Comparison of ENCODE assay signal across 8 cellular contexts in the genomic region with DNA sequence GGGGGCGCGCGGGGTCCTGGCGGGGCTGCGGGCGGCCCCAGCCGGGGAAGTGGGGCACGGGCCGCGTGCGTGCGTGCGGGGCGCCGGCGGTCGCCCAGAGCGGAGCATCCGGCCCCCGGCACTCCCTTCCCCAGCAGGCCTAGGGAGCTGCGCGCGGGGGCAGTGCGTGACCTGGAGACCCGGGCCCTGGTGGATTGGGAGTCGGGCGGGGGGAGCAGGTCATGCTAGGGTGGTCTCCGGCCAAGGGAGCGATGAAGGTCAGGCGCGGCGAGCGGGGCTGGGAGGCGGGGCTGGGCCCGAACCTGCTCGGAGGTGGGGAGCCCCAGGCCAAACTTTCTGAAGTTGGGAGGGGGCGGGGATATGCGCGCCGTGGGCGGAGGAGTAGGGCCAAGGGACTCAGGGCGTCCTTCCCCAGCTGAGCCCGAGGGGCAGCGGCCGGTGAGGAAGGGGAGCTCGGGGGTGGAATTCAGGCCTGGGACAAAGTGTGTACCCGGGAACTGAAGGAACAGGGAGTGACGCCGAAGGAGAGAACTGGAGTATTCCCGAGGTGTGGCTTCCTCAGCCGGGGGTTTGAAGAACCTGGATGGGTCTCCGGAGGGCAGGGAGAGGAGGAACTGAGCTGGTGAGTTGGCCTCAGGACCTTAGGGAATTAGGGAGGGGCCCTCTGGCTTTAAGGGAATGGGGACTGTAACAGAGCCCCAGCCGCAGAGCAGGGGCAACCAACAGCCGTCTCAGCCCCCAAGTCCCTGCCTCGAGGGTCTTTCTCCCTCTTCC. TPM values are rescaled to one million over a fixed set of nuclear protein-coding genes. Genes with fewer than 3 reads are reported as not detected.
DNase-seq lines count a peak whose midpoint lies in the region; ATAC-seq and TF ChIP-seq lines count a peak whose summit lies in the region.

No MANE protein-coding gene starts in this region.

- ATAC-seq in GM21717 (IDR thresholded peaks at IDR 0.05; ENCODE audit: unreplicated experiment), result peak; percentile 39

- DNase-seq in KBM-7 (peak; percentile 39), activated T-cell treated with anti-CD3 and anti-CD28 coated beads for 48 hours (ENCODE audit: low read depth) (peak; percentile 55), fibroblast of villous mesenchyme (ENCODE audit: low read depth) (peak; percentile 29), osteoblast (ENCODE audit: insufficient read length, low spot score, missing footprints) (peak; percentile 93), NCI-H1105 treated with DMSO at 0.1 percent for 48 hours (lab: John Stamatoyannopoulos, UW) (no peak)

- H2AFZ ChIP-seq in osteoblast (ENCODE audit: low read length), result peak overlapping the region; percentile 65

- TF ChIP-seq CTCF in fibroblast of villous mesenchyme (IDR thresholded peaks at IDR 0.05; ENCODE audit: insufficient read depth, low read depth, low read length) (no peak), osteoblast (IDR thresholded peaks at IDR 0.05; ENCODE audit: extremely low read depth, low read depth, low read length) (no peak)

- H3K9me3 ChIP-seq in osteoblast (ENCODE audit: low read depth, low read length), result no peaks in the 10 kb centered on the region

- no peaks in the 10 kb centered on the region for H3K27me3 ChIP-seq in osteoblast (ENCODE audit: insufficient read depth, low read length)

- H4K20me1 ChIP-seq in osteoblast (ENCODE audit: insufficient read depth, low read length), result peaks cover 31% of the 10 kb centered on the region

- in situ Hi-C loops in KBM-7 (cut with MboI; ENCODE audit: low pct_unique_long_range_greater_than_20kb, low sequenced_read_pairs), result no loop called here

- H3K27ac ChIP-seq in osteoblast (ENCODE audit: low read depth, low read length) (peak overlapping the region; percentile 70), urinary bladder (ENCODE audit: low read depth) (peak overlapping the region; percentile 26)

- H3K4me1 ChIP-seq in osteoblast (ENCODE audit: insufficient read depth, low read length) (peaks cover 32% of the 10 kb centered on the region), urinary bladder (ENCODE audit: insufficient read depth) (no peaks in the 10 kb centered on the region)

- peaks cover 48% of the 10 kb centered on the region for H3K79me2 ChIP-seq in osteoblast (ENCODE audit: insufficient read depth, low read length)

- peak overlapping the region; percentile 92 for H3K4me2 ChIP-seq in osteoblast (ENCODE audit: insufficient read depth, low read length)

- no peaks in the 10 kb centered on the region for H3K36me3 ChIP-seq in osteoblast (ENCODE audit: insufficient read depth, low read length)
- no peaks in the 10 kb centered on the region for H3K36me3 ChIP-seq in urinary bladder (ENCODE audit: insufficient read depth)

- WGBS in urinary bladder, result under 1% methylated on average over 54 of the region's 55 CpGs

- peak overlapping the region; percentile 67 for H3K4me3 ChIP-seq in GM08714 (ENCODE audit: low read length)
- H3K4me3 ChIP-seq in fibroblast of villous mesenchyme (ENCODE audit: low read depth, low read length), result peak overlapping the region; percentile 84
- H3K4me3 ChIP-seq in osteoblast (ENCODE audit: insufficient read depth, low read length), result peak overlapping the region; percentile 90
- H3K4me3 ChIP-seq in urinary bladder (ENCODE audit: low read depth, low read length), result peak overlapping the region; percentile 95

RNA-seq across cellular contexts. Expression of gene XYLT2, which starts 0.6 kb away (rescaled TPM):
- total RNA-seq in fibroblast of villous mesenchyme (53.5 and 60.5 TPM in 2 replicates), osteoblast (40.5 and 46.6 TPM in 2 replicates), urinary bladder (17.6 TPM)
- 27.8 TPM for polyA plus RNA-seq in urinary bladder

RNA-seq across cellular contexts. Expression of gene MRPL27, which starts 26.5 kb away (rescaled TPM):
- total RNA-seq in fibroblast of villous mesenchyme (55.7 and 63.0 TPM in 2 replicates), osteoblast (54.2 and 55.7 TPM in 2 replicates), urinary bladder (38.6 TPM)
- 99.6 TPM for polyA plus RNA-seq in urinary bladder

RNA-seq across cellular contexts. Expression of gene EME1, which starts 26.5 kb away (rescaled TPM):
- 4.5 and 4.7 TPM in 2 replicates for total RNA-seq in fibroblast of villous mesenchyme
- 0.59 and 0.72 TPM in 2 replicates for total RNA-seq in osteoblast
- 2.7 TPM for total RNA-seq in urinary bladder
- 0.29 TPM for polyA plus RNA-seq in urinary bladder

RNA-seq across cellular contexts. Expression of gene LRRC59, which starts 50.8 kb away (rescaled TPM):
- 181 and 191 TPM in 2 replicates for total RNA-seq in fibroblast of villous mesenchyme
- total RNA-seq in osteoblast, result 121 and 125 TPM in 2 replicates
- total RNA-seq in urinary bladder, result 62.5 TPM
- polyA plus RNA-seq in urinary bladder, result 48.3 TPM
